Comparison of ENCODE assay signal across 28 cellular contexts in the genomic region with DNA sequence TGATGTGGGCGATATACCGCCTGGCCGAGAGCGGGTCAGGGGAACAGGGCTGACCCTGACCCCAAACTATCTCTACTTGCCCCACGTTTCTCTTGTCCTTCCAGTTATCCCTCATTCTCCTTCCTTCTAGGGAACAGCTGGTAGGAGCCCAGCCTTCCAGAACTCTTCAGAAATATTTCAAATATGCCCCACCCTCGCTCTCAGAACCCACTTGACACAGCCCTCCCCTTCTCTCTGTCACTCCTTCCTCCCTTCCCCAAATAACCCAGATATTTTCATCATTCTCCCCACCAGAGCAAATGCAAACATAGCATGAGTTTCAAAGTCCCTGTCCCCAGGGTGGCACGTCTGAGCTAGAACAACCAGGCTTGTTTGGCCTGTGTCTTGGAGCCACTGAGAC. TPM values are rescaled to one million over a fixed set of nuclear protein-coding genes. Genes with fewer than 3 reads are reported as not detected.
"Had no signal": no experiment of that assay in that cellular context is flagged by ENCODE, and none has a peak within 500 bp of the region (broad histone marks: within the 10 kb centered on the region; RNA-seq: fewer than 3 reads in every experiment).

No MANE protein-coding gene starts in this region.

- H3K4me3 Mint-ChIP-seq: activated CD4-positive, alpha-beta T cell treated with anti-CD3 and anti-CD28 coated beads, Interleukin-2, amount 10 ng/mL, durations not matched to agents 24 days and 14 days; activated CD8-positive, alpha-beta memory T cell treated with anti-CD3 and anti-CD28 coated beads, Interleukin-2, amount 10 ng/mL, durations not matched to agents 7 days and 5 days; activated naive CD4-positive, alpha-beta T cell treated with anti-CD3 and anti-CD28 coated beads for 36 hours; activated naive CD8-positive, alpha-beta T cell treated with anti-CD3 and anti-CD28 coated beads for 36 hours; activated T-cell treated with anti-CD3 and anti-CD28 coated beads, Interleukin-2, amount 50 U/mL, for 24 hours; activated T-helper 1 cell treated with anti-CD3 and anti-CD28 coated beads, Interleukin-12 subunit alpha, Interleukin-12 subunit beta, Interleukin-2, Interleukin-4 antibody, amounts not matched to agents 30 ng/mL and 10 ng/mL and 1 ng/mL, durations not matched to agents 14 hours and 24 hours and 36 hours; WTC11 had no signal

- H3K27me3 ChIP-seq: brain microvascular endothelial cell, Peyer's patch, SJSA1 had no signal

- H3K27ac ChIP-seq: brain microvascular endothelial cell, Peyer's patch, RWPE1, SJSA1 had no signal

- DNase-seq: activated CD4-positive, alpha-beta T cell treated with anti-CD3 and anti-CD28 coated beads for 1 hour; activated CD4-positive, alpha-beta T cell treated with anti-CD3 and anti-CD28 coated beads, Interleukin-2, amount 10 ng/mL, durations not matched to agents 24 days and 14 days; activated CD4-positive, alpha-beta T cell treated with anti-CD3 and anti-CD28 coated beads, Interleukin-2, amount 50 U/mL, for 48 hours; activated CD8-positive, alpha-beta memory T cell treated with anti-CD3 and anti-CD28 coated beads, Interleukin-2, amount 10 ng/mL, durations not matched to agents 7 days and 5 days; activated effector memory CD4-positive, alpha-beta T cell treated with anti-CD3 and anti-CD28 coated beads, Interleukin-2, amount 50 U/mL, for 16 hours; activated naive CD4-positive, alpha-beta T cell treated with anti-CD3 and anti-CD28 coated beads for 36 hours; activated naive CD8-positive, alpha-beta T cell treated with anti-CD3 and anti-CD28 coated beads for 36 hours; activated T-cell treated with anti-CD3 and anti-CD28 coated beads, Interleukin-2, amount 50 U/mL, for 24 hours; brain microvascular endothelial cell; Karpas-422; MM.1S; NCI-H1105; NCI-H1436; NCI-H1694 treated with DMSO at 0.1 percent for 48 hours; NCI-H2029 treated with DMSO at 0.1 percent for 48 hours; NCI-H510A treated with DMSO at 0.1 percent for 48 hours; NCI-H69; NK-92 treated with Interleukin-12 subunit alpha and Interleukin-12 subunit beta, amount 100 ng/mL, for 24 hours; SHP77; SW 1271 had no signal

- H3K4me3 ChIP-seq: K562, Peyer's patch, SJSA1 had no signal

- H3K27ac Mint-ChIP-seq: activated CD4-positive, alpha-beta T cell treated with anti-CD3 and anti-CD28 coated beads, Interleukin-2, amount 10 ng/mL, durations not matched to agents 24 days and 14 days; activated CD8-positive, alpha-beta memory T cell treated with anti-CD3 and anti-CD28 coated beads, Interleukin-2, amount 10 ng/mL, durations not matched to agents 7 days and 5 days; activated naive CD4-positive, alpha-beta T cell treated with anti-CD3 and anti-CD28 coated beads for 36 hours; activated naive CD8-positive, alpha-beta T cell treated with anti-CD3 and anti-CD28 coated beads for 36 hours; activated T-cell treated with anti-CD3 and anti-CD28 coated beads, Interleukin-2, amount 50 U/mL, for 24 hours; activated T-helper 1 cell treated with anti-CD3 and anti-CD28 coated beads, Interleukin-12 subunit alpha, Interleukin-12 subunit beta, Interleukin-2, Interleukin-4 antibody, amounts not matched to agents 30 ng/mL and 10 ng/mL and 1 ng/mL, durations not matched to agents 14 hours and 24 hours and 36 hours; WTC11 had no signal

- ATAC-seq: activated CD8-positive, alpha-beta memory T cell treated with anti-CD3 and anti-CD28 coated beads, Interleukin-2, amount 10 ng/mL, durations not matched to agents 7 days and 5 days; K562; SK-N-SH treated with all-trans-retinoic acid at 6 μM for 48 hours; WTC11 had no signal

- H3K27me3 Mint-ChIP-seq: activated naive CD8-positive, alpha-beta T cell treated with anti-CD3 and anti-CD28 coated beads for 36 hours had no signal

- H3K9me3 ChIP-seq: Peyer's patch, SJSA1 had no signal

- H3K36me3 Mint-ChIP-seq: activated CD8-positive, alpha-beta memory T cell treated with anti-CD3 and anti-CD28 coated beads, Interleukin-2, amount 10 ng/mL, durations not matched to agents 7 days and 5 days; activated naive CD8-positive, alpha-beta T cell treated with anti-CD3 and anti-CD28 coated beads for 36 hours; WTC11 had no signal

- H3K36me3 ChIP-seq: brain microvascular endothelial cell, Peyer's patch, SJSA1 had no signal

RNA-seq across cellular contexts. Expression of a gene that starts 1.1 kb away (rescaled TPM):
- total RNA-seq: activated CD4-positive, alpha-beta T cell treated with anti-CD3 and anti-CD28 coated beads, Interleukin-2, amount 10 ng/mL, durations not matched to agents 24 days and 14 days; activated CD8-positive, alpha-beta memory T cell treated with anti-CD3 and anti-CD28 coated beads, Interleukin-2, amount 10 ng/mL, durations not matched to agents 7 days and 5 days; activated naive CD4-positive, alpha-beta T cell treated with anti-CD3 and anti-CD28 coated beads for 36 hours; activated naive CD8-positive, alpha-beta T cell treated with anti-CD3 and anti-CD28 coated beads for 36 hours; activated T-helper 1 cell treated with anti-CD3 and anti-CD28 coated beads, Interleukin-12 subunit alpha, Interleukin-12 subunit beta, Interleukin-2, Interleukin-4 antibody, amounts not matched to agents 30 ng/mL and 10 ng/mL and 1 ng/mL, durations not matched to agents 14 hours and 24 hours and 36 hours; K562; Peyer's patch; SJSA1; T-helper 1 cell treated with Interleukin-12 subunit alpha and Interleukin-12 subunit beta and Interleukin-4 antibody, amounts not matched to agents 30 ng/mL and 1 ng/mL, for 36 hours had no signal

RNA-seq across cellular contexts. Expression of a gene that starts 15.8 kb away (rescaled TPM):
- total RNA-seq: activated CD4-positive, alpha-beta T cell treated with anti-CD3 and anti-CD28 coated beads, Interleukin-2, amount 10 ng/mL, durations not matched to agents 24 days and 14 days; activated CD8-positive, alpha-beta memory T cell treated with anti-CD3 and anti-CD28 coated beads, Interleukin-2, amount 10 ng/mL, durations not matched to agents 7 days and 5 days; activated naive CD4-positive, alpha-beta T cell treated with anti-CD3 and anti-CD28 coated beads for 36 hours; activated T-helper 1 cell treated with anti-CD3 and anti-CD28 coated beads, Interleukin-12 subunit alpha, Interleukin-12 subunit beta, Interleukin-2, Interleukin-4 antibody, amounts not matched to agents 30 ng/mL and 10 ng/mL and 1 ng/mL, durations not matched to agents 14 hours and 24 hours and 36 hours; Peyer's patch; SJSA1; T-helper 1 cell treated with Interleukin-12 subunit alpha and Interleukin-12 subunit beta and Interleukin-4 antibody, amounts not matched to agents 30 ng/mL and 1 ng/mL, for 36 hours had no signal
